In the genomic region with DNA sequence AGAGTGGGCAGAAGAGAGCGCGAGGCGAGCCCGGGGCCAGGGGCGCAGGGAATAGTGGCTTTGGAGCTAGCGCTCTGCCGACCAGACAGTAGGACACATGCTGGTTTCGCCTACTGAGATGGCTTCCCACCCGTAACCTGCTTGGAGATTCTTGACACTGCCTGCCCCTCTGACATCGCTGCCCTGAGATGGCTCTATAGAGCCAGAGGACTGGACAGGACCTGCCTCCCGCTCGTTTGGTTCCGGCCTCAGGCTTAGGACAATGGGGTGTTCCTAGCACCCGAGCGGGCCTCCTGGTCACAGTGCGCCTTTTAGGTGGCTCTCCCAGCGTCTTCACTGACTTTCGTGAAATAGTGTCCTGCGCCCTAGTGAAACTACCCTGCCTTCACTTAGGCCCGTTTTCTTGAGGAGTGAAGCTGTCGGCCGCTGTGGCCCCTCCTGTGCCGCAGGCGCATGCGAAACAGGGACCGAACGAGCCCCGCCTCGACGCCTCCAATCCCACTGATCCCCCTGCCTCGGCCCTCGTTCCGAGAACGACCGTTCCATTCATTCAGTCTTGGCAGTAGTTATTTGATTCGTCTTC, we compare ENCODE assay signal across 8 cellular contexts. TPM values are rescaled to one million over a fixed set of nuclear protein-coding genes. Genes with fewer than 3 reads are reported as not detected.
DNase-seq lines count a peak whose midpoint lies in the region; ATAC-seq and TF ChIP-seq lines count a peak whose summit lies in the region.

No MANE protein-coding gene starts in this region.

- H3K27ac ChIP-seq in HUES48 (ENCODE audit: low read depth, low read length) (peak overlapping the region; percentile 90), duodenal mucosa (ENCODE audit: low read depth, low read length) (peak overlapping the region; percentile 84), lung (ENCODE audit: low read depth in 1 of 2, low read length in 1 of 2) (peak overlapping the region; percentile 74 to 98)

- no peak for TF ChIP-seq CTCF in lung (IDR thresholded peaks at IDR 0.05; ENCODE audit: control extremely low read depth, extremely low read depth)

- H3K9ac ChIP-seq in HUES48 (ENCODE audit: low read depth, low read length): peak overlapping the region; percentile 66
- peak overlapping the region; percentile 94 to 96 for H3K9ac ChIP-seq in duodenal mucosa (ENCODE audit: low read depth in 1 of 2, low read length in 2 of 2)

- no peak for ATAC-seq in lung (ENCODE audit: insufficient read depth, low FRiP score)
- ATAC-seq in stimulated activated naive CD8-positive, alpha-beta T cell treated with anti-CD3 and anti-CD28 coated beads, Interleukin-15, amount 100 ng/mL, for 72 hours: peak; percentile 1

- 0 to 37% methylated on average over 34 to 36 of the region's 36 CpGs for WGBS in lung, 2 donors

- H3K4me1 ChIP-seq in HUES48 (ENCODE audit: control insufficient read depth, insufficient read depth, low read length): no peaks in the 10 kb centered on the region
- peaks cover 0 to 18% of the 10 kb centered on the region in 2 donors for H3K4me1 ChIP-seq in duodenal mucosa (ENCODE audit: control insufficient read depth in 1 of 2, insufficient read depth in 2 of 2, low read length in 2 of 2)
- peaks cover 2 to 6% of the 10 kb centered on the region in 2 donors for H3K4me1 ChIP-seq in lung (ENCODE audit: control insufficient read depth in 2 of 2, insufficient read depth in 2 of 2, low read length in 2 of 2)

- peak overlapping the region; percentile 90 for H3K4me3 ChIP-seq in HUES48 (ENCODE audit: low read depth, low read length)
- H3K4me3 ChIP-seq in duodenal mucosa (ENCODE audit: low read depth in 1 of 2, low read length in 2 of 2): peak overlapping the region; percentile 93 to 96
- H3K4me3 ChIP-seq in lung: peak overlapping the region; percentile 90

- DNase-seq in NCI-H1417 (lab: John Stamatoyannopoulos, UW) (peak in 2 of 3 experiments; percentile 34 to 53), NCI-H1417 treated with DMSO at 0.1 percent for 48 hours (lab: John Stamatoyannopoulos, UW) (no peak), lung (ENCODE audit: low spot score) (peak; percentile 28), NOMO-1 treated with DMSO at 0.1 percent for 48 hours (lab: John Stamatoyannopoulos, UW; ENCODE audit: unreplicated experiment) (no peak)
- DNase-seq in activated CD4-positive, alpha-beta T cell treated with anti-CD3 and anti-CD28 coated beads for 48 hours: peak; percentile 43
- DNase-seq in stimulated activated naive CD8-positive, alpha-beta T cell treated with anti-CD3 and anti-CD28 coated beads, Interleukin-15, amount 100 ng/mL, for 72 hours: peak; percentile 8 to 17

- peak overlapping the region; percentile 99 to 100 for H3K27ac Mint-ChIP-seq in stimulated activated naive CD8-positive, alpha-beta T cell treated with anti-CD3 and anti-CD28 coated beads, Interleukin-15, amount 100 ng/mL, for 72 hours

- H3K36me3 ChIP-seq in HUES48 (ENCODE audit: control insufficient read depth, insufficient read depth, low read length): peaks cover 22% of the 10 kb centered on the region
- H3K36me3 ChIP-seq in duodenal mucosa (ENCODE audit: control insufficient read depth in 1 of 2, insufficient read depth in 2 of 2, low read length in 2 of 2): peaks cover under 1 to 11% of the 10 kb centered on the region in 2 donors
- H3K36me3 ChIP-seq in lung (ENCODE audit: control insufficient read depth in 2 of 2, insufficient read depth in 2 of 2, low read length in 2 of 2): peaks cover 0 to 2% of the 10 kb centered on the region in 2 donors

- H3K4me3 Mint-ChIP-seq in stimulated activated naive CD8-positive, alpha-beta T cell treated with anti-CD3 and anti-CD28 coated beads, Interleukin-15, amount 100 ng/mL, for 72 hours: peak overlapping the region; percentile 97 to 98

- no peaks in the 10 kb centered on the region for H3K27me3 Mint-ChIP-seq in stimulated activated naive CD8-positive, alpha-beta T cell treated with anti-CD3 and anti-CD28 coated beads, Interleukin-15, amount 100 ng/mL, for 72 hours

- H3K9me3 Mint-ChIP-seq in stimulated activated naive CD8-positive, alpha-beta T cell treated with anti-CD3 and anti-CD28 coated beads, Interleukin-15, amount 100 ng/mL, for 72 hours: no peaks in the 10 kb centered on the region

- peaks cover 33% of the 10 kb centered on the region for H3K4me1 Mint-ChIP-seq in stimulated activated naive CD8-positive, alpha-beta T cell treated with anti-CD3 and anti-CD28 coated beads, Interleukin-15, amount 100 ng/mL, for 72 hours

- H3K9me3 ChIP-seq in HUES48 (ENCODE audit: control insufficient read depth, insufficient read depth, low read length) (peaks cover 21% of the 10 kb centered on the region), duodenal mucosa (ENCODE audit: control insufficient read depth in 1 of 2, low read length in 2 of 2) (no peaks in the 10 kb centered on the region), lung (ENCODE audit: control insufficient read depth in 2 of 2, insufficient read depth in 1 of 2, low read length in 1 of 2) (peaks cover 0 to 6% of the 10 kb centered on the region in 2 donors)

- no peaks in the 10 kb centered on the region for H3K27me3 ChIP-seq in HUES48 (ENCODE audit: control insufficient read depth, insufficient read depth, low read length)
- no peaks in the 10 kb centered on the region for H3K27me3 ChIP-seq in duodenal mucosa (ENCODE audit: control insufficient read depth in 1 of 2, insufficient read depth in 2 of 2, low read length in 2 of 2)
- H3K27me3 ChIP-seq in lung (ENCODE audit: control insufficient read depth, insufficient read depth): no peaks in the 10 kb centered on the region

RNA-seq across cellular contexts. Expression of a gene that starts 0.6 kb away (rescaled TPM):
- total RNA-seq in lung: 10 to 100 TPM; 36.6 to 77.4 TPM
- polyA plus RNA-seq in lung: 10 to 100 TPM in 1 of 2 donors, 1 to 10 TPM in 1; 9.5 to 14.7 TPM

Comparison
In these comparisons a context has a peak if more than half of its experiments do, and no peak if none do; other contexts are left out.
1. DNase-seq: peak in NCI-H1417 (2 of 3), activated CD4-positive, alpha-beta T cell treated with anti-CD3 and anti-CD28 coated beads for 48 hours (single experiment), lung (single experiment) and stimulated activated naive CD8-positive, alpha-beta T cell treated with anti-CD3 and anti-CD28 coated beads, Interleukin-15, amount 100 ng/mL, for 72 hours (2 of 2); none in NCI-H1417 treated with DMSO at 0.1 percent for 48 hours (single experiment) and NOMO-1 treated with DMSO at 0.1 percent for 48 hours (single experiment).
2. Peak in every context shown above with its lines, with median percentiles within 50 percentile points of each other: H3K27ac ChIP-seq and H3K4me3 ChIP-seq.